22 cellular contexts compared by ENCODE assay signal in the genomic region with DNA sequence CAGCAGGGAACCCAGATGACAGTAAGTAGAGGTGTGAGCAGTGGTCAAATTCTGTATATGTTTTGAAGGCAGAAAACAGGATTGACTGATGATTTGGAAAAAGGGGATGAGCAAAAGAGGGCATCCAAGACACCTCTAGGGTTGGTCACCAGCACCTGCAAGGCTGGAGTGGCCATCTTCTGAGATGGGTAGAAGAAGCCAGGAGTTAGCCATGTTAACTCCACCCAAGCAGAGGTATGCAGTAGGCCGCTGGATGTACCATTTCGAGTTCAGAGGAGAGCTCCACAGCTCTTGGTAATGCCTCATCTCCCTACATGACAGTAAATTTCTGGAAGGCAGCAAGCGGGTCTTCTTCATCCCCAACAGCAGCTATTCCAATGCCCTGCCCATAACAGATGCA.
"Had no signal": no experiment of that assay in that cellular context is flagged by ENCODE, and none has a peak within 500 bp of the region (broad histone marks: within the 10 kb centered on the region; RNA-seq: fewer than 3 reads in every experiment).

No MANE protein-coding gene starts in this region.

- H3K4me1 ChIP-seq: colonic mucosa, testis had no signal

- H3K9me3 Mint-ChIP-seq: neural crest cell, WTC11 had no signal

- H3K4me3 ChIP-seq: colonic mucosa, dorsolateral prefrontal cortex, right atrium auricular region, smooth muscle cell, testis, transverse colon had no signal

- H3K36me3 Mint-ChIP-seq: WTC11 had no signal

- DNase-seq: activated CD4-positive, alpha-beta T cell treated with anti-CD3 and anti-CD28 coated beads for 1 hour; activated CD4-positive, alpha-beta T cell treated with anti-CD3 and anti-CD28 coated beads, Interleukin-2, amount 10 ng/mL, durations not matched to agents 7 days and 5 days; activated gamma-delta T cell treated with Interleukin-2 at 50 U/mL for 16 hours; activated naive CD4-positive, alpha-beta T cell treated with anti-CD3 and anti-CD28 coated beads, Interleukin-2, amount 50 U/mL, for 16 hours; activated T-cell treated with anti-CD3 and anti-CD28 coated beads, Interleukin-2, amount 50 U/mL, for 1 hour; anterior cingulate cortex; colonic mucosa; dorsolateral prefrontal cortex; effector memory CD4-positive, alpha-beta T cell; left ventricle myocardium superior; occipital lobe; stimulated activated CD4-positive, alpha-beta T cell treated with anti-CD3 and anti-CD28 coated beads, Interleukin-1b, Interleukin-23, amount 100 ng/mL, for 48 hours; stimulated activated CD4-positive, alpha-beta T cell treated with anti-CD3 and anti-CD28 coated beads, Interleukin-4, amount 100 ng/mL, for 4 hours; stimulated activated CD8-positive, alpha-beta memory T cell treated with anti-CD3 and anti-CD28 coated beads, Interleukin-4, amount 100 ng/mL, for 48 hours; stimulated activated naive CD4-positive, alpha-beta T cell treated with Interleukin-2 at 50 U/mL for 16 hours; T-helper 2 cell; testis; transverse colon had no signal

- H3K27ac ChIP-seq: colonic mucosa, right atrium auricular region, testis, transverse colon had no signal

- ATAC-seq: left ventricle myocardium superior, WTC11 had no signal

- H3K9me3 ChIP-seq: colonic mucosa, right atrium auricular region, testis, transverse colon had no signal

- H3K27me3 Mint-ChIP-seq: activated CD4-positive, alpha-beta T cell treated with anti-CD3 and anti-CD28 coated beads, Interleukin-2, amount 10 ng/mL, durations not matched to agents 7 days and 5 days had no signal

- H3K27ac Mint-ChIP-seq: WTC11 had no signal

- H3K27me3 ChIP-seq: colonic mucosa, dorsolateral prefrontal cortex, right atrium auricular region, testis had no signal

- H3K36me3 ChIP-seq: colonic mucosa, right atrium auricular region, transverse colon had no signal

- H3K4me2 ChIP-seq: smooth muscle cell had no signal

- H3K4me3 Mint-ChIP-seq: activated CD4-positive, alpha-beta T cell treated with anti-CD3 and anti-CD28 coated beads, Interleukin-2, amount 10 ng/mL, durations not matched to agents 7 days and 5 days; neural crest cell; WTC11 had no signal
